In genomic region chr15:90994417-90995311, GRCh38 we compare ENCODE assay signal across 8 cellular contexts. TPM values are rescaled to one million over a fixed set of nuclear protein-coding genes. Genes with fewer than 3 reads are reported as not detected.
DNase-seq lines count a peak whose midpoint lies in the region; ATAC-seq and TF ChIP-seq lines count a peak whose summit lies in the region.

Gene PRC1 (minus strand): TSS chr15:90994535. CDS start chr15:90994417, 118 bp downstream.

- H3F3A ChIP-seq in PC-3 (ENCODE audit: low read length, unreplicated experiment) = no peaks in the 10 kb centered on the region

- no peak for TF ChIP-seq RAD21 in Ishikawa (IDR thresholded peaks at IDR 0.05; ENCODE audit: low read depth)

- CTCF ChIA-PET in PC-3 (lab: Charles Lee) = no interaction called here

- peaks cover 60% of the 10 kb centered on the region for H3K79me2 ChIP-seq in PC-3 (ENCODE audit: low read length)

- TSS peak; percentile 88 for BruUV-seq in PC-3 (replicated peaks; lab: Mats Ljungman, UMichigan)

- ATAC-seq in GM21576 (IDR thresholded peaks at IDR 0.05; ENCODE audit: unreplicated experiment) (peak; percentile 93), PC-3 (peak; percentile 96)

- peak within 1 kb of the TSS; percentile 72 for H3K4me3 ChIP-seq in PC-3 (ENCODE audit: low read length)

- H2AFZ ChIP-seq in PC-3 (ENCODE audit: low read length) = peak within 1 kb of the TSS; percentile 91

- POLR2A ChIA-PET in PC-3 (lab: Charles Lee; ENCODE audit: unreplicated experiment) = interaction anchor here (1.0 kb wide), 1 partner anchor 46 kb away, joined by 4 read pairs; no protein-coding TSS in a partner anchor

- H3K27ac ChIP-seq in PC-3 (ENCODE audit: low read length) (peak within 1 kb of the TSS; percentile 58), epithelial cell of prostate (peak within 1 kb of the TSS; percentile 54)

- no peaks in the 10 kb centered on the region for H4K20me1 ChIP-seq in PC-3 (ENCODE audit: low read length)

- H3K27me3 ChIP-seq in PC-3 (ENCODE audit: low read length) = no peaks in the 10 kb centered on the region

- no peaks in the 10 kb centered on the region for H3K9me3 ChIP-seq in PC-3 (ENCODE audit: low read length)

- intact Hi-C loops in PC-3 (cut with micrococcal nuclease) = loop anchor here (5.0 kb wide), 2 partner anchors 37 to 62 kb away; partner anchors contain the start of gene HDDC3

- peak within 1 kb of the TSS; percentile 94 for H3K9ac ChIP-seq in PC-3 (ENCODE audit: low read length)

- TF ChIP-seq CTCF in PC-3 (conservative IDR thresholded peaks at IDR 0.05; ENCODE audit: low read depth, low read length) = no peak

- DNase-seq in DMS114 treated with DMSO at 0.1 percent for 48 hours (lab: John Stamatoyannopoulos, UW; ENCODE audit: unreplicated experiment) (peak; percentile 96), PC-3 (peak; percentile 99), activated T-cell treated with anti-CD3 and anti-CD28 coated beads for 48 hours (ENCODE audit: low read depth) (peak; percentile 99), epithelial cell of prostate (ENCODE audit: low read depth, low spot score) (peak; percentile 93), mucosa of gallbladder (ENCODE audit: low spot score) (peak; percentile 98)
- DNase-seq in stimulated activated CD8-positive, alpha-beta memory T cell treated with anti-CD3 and anti-CD28 coated beads, Interleukin-4, amount 100 ng/mL, for 4 hours (ENCODE audit: low read depth in 2 of 2, low spot score in 1 of 2) = peak; percentile 93 to 94

- peaks cover 5% of the 10 kb centered on the region; the same call in 1 of the 2 replicates for H3K4me1 ChIP-seq in PC-3 (ENCODE audit: insufficient read depth, low read length)

- H3K36me3 ChIP-seq in PC-3 (ENCODE audit: low read depth, low read length) = peaks cover 10% of the 10 kb centered on the region

- no peaks in the 10 kb centered on the region for H3K9me2 ChIP-seq in PC-3 (replicated peaks; ENCODE audit: low read length)

- H3K4me2 ChIP-seq in PC-3 (ENCODE audit: low read length) = peak within 1 kb of the TSS; percentile 92

- TF ChIP-seq EP300 in Ishikawa (IDR thresholded peaks at IDR 0.05; ENCODE audit: borderline replicate concordance) = peak; percentile 18; the same call in 1 of the 2 replicates

TF ChIP-seq in Ishikawa, 13 proteins besides CTCF, POLR2A, EP300 and RAD21:
- peak; percentile 84 for TF ChIP-seq TAF1 (IDR thresholded peaks at IDR 0.05; ENCODE audit: low read depth)
- TF ChIP-seq EGR1 (IDR thresholded peaks at IDR 0.05) = peak; percentile 70; the same call in 1 of the 2 replicates
- peak; percentile 25; the same call in 1 of the 2 replicates for TF ChIP-seq YY1 (IDR thresholded peaks at IDR 0.05; ENCODE audit: low read depth)
- TF ChIP-seq MAX (IDR thresholded peaks at IDR 0.05) = peak; percentile 83
- no peak; the same call in 1 of the 2 replicates for TF ChIP-seq USF1 (IDR thresholded peaks at IDR 0.05)
- TF ChIP-seq CEBPB (IDR thresholded peaks at IDR 0.05) = no peak
- TF ChIP-seq ZBTB7A (IDR thresholded peaks at IDR 0.05; ENCODE audit: low read depth) = no peak
- peak; percentile 33 for TF ChIP-seq TCF12 (IDR thresholded peaks at IDR 0.05; ENCODE audit: low read depth)
- peak; percentile 99 for TF ChIP-seq FOXM1 (IDR thresholded peaks at IDR 0.05; ENCODE audit: borderline replicate concordance, low read depth)
- peak; percentile 21; the same call in 1 of the 2 replicates for TF ChIP-seq TEAD4 (IDR thresholded peaks at IDR 0.05)
- TF ChIP-seq CREB1 (IDR thresholded peaks at IDR 0.05; ENCODE audit: low read depth) = peak; percentile 91

RNA-seq across cellular contexts. Expression of gene PRC1, which starts in this region (rescaled TPM):
- total RNA-seq in PC-3 (2014; rRNA removed) = 236 and 243 TPM in 2 replicates
- total RNA-seq in mucosa of gallbladder = 6.6 TPM

Comparison
In these comparisons a context has a peak if more than half of its experiments do, and no peak if none do; other contexts are left out.
1. Peak in every context shown above with its lines: DNase-seq, ATAC-seq, H3K4me3 ChIP-seq and H3K27ac ChIP-seq.
2. RNA of gene PRC1 (total RNA-seq): 236 to 243 TPM in PC-3; 6.6 TPM in mucosa of gallbladder (single experiment); every median in the first group is over 10 times any median in the second.